ENCODE assay signal across 1 cellular context in genomic region chr6:120378582-120379220, GRCh38.
TF ChIP-seq lines count a peak whose summit lies in the region.

No MANE protein-coding gene starts in this region.

TF ChIP-seq in K562, 482 proteins besides CTCF, POLR2A, EP300 and RAD21 (continued from another document):
- TF ChIP-seq ZMIZ1 (IDR thresholded peaks at IDR 0.05; ENCODE audit: low read depth in 2 of 2, low read length in 2 of 2): no peak
